21 cellular contexts compared by ENCODE assay signal in the genomic region with DNA sequence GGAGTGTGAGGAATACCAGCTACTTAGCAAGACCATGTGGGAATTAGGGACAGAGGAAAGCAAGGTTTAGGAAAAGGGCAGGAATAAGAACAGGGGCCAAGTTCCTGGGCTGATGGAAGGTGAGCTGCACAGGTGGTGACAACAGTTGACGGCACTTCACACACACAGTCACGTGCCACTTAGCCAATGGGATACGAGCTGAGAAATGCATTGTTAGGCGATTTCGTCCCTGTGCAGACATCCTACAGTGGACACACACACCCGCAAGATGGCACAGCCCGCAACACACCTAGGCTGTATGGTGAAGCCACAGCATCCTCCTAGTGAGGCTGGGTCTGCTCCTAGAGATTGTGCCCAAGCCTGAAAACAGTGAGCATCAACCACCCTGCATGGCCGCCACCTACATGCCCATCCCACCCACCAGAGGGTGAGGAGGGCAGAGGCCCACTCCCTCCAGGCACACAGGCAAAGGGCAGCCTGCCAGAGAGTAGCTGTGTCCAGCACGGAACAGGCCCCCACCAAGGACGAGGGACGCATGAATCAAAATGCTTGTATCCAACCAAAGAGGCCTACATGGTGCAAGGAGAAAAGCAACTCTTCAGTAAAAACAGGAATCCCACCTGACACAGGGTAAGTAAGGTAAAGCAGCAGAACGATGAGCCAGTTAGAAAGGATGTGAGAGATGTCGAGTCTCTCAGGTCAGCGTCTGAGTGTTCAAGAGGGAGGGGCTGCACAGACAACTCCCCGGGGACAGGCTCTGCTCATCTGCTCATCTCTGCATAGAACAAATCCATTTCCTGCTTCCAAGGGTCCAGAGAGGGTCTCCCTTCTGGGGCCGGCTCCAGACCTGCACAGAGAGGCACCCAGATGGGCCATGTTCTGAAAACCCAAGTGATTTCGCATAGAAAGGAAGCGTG. TPM values are rescaled to one million over a fixed set of nuclear protein-coding genes. Genes with fewer than 3 reads are reported as not detected.
A peak's percentile ranks its signal among the peaks of the same experiment; 100 is the strongest.
DNase-seq lines count a peak whose midpoint lies in the region; ATAC-seq, FAIRE-seq and TF ChIP-seq lines count a peak whose summit lies in the region.
"Had no signal": no experiment of that assay in that cellular context is flagged by ENCODE, and none has a peak within 500 bp of the region (broad histone marks: within the 10 kb centered on the region; RNA-seq: fewer than 3 reads in every experiment).

No MANE protein-coding gene starts in this region.

- no peaks in the 10 kb centered on the region for H3K36me3 Mint-ChIP-seq in natural killer cell
- H3K36me3 Mint-ChIP-seq in natural killer cell treated with Interleukin-12 subunit alpha and Interleukin-12 subunit beta and Interleukin-15 and Interleukin-18, amount 100 ng/mL, for 72 hours, result no peaks in the 10 kb centered on the region
- peaks cover 21% of the 10 kb centered on the region for H3K36me3 Mint-ChIP-seq in neural progenitor cell
- H3K36me3 Mint-ChIP-seq: memory B cell had no signal

- H3K79me2 ChIP-seq in neural progenitor cell (ENCODE audit: low read depth), result peaks cover 86% of the 10 kb centered on the region

- H3K4me2 ChIP-seq in neural progenitor cell, result no peak overlapping the region

- DNase-seq in natural killer cell (no peak), bronchial epithelial cell (ENCODE audit: low read depth) (no peak), neural progenitor cell (ENCODE audit: low spot score) (no peak), AG08396 (ENCODE audit: low spot score) (no peak), superior temporal gyrus (ENCODE audit: extremely low spot score) (no peak)
- no peak for DNase-seq in natural killer cell treated with Interleukin-12 subunit alpha and Interleukin-12 subunit beta and Interleukin-15 and Interleukin-18, amount 100 ng/mL, for 72 hours (ENCODE audit: low spot score)
- DNase-seq: activated CD4-positive, alpha-beta T cell treated with anti-CD3 and anti-CD28 coated beads, Interleukin-2, amount 50 U/mL, for 4 hours; Calu3; effector CD8-positive, alpha-beta T cell; GDM1; GOT3; KBM-7; T-cell had no signal

- H3K4me3 Mint-ChIP-seq in natural killer cell, result no peak overlapping the region
- H3K4me3 Mint-ChIP-seq in natural killer cell treated with Interleukin-12 subunit alpha and Interleukin-12 subunit beta and Interleukin-15 and Interleukin-18, amount 100 ng/mL, for 72 hours, result no peak overlapping the region
- no peak overlapping the region for H3K4me3 Mint-ChIP-seq in neural progenitor cell
- H3K4me3 Mint-ChIP-seq: activated T-helper 1 cell treated with anti-CD3 and anti-CD28 coated beads, Interleukin-12 subunit alpha, Interleukin-12 subunit beta, Interleukin-2, Interleukin-4 antibody, amounts not matched to agents 30 ng/mL and 10 ng/mL and 1 ng/mL, durations not matched to agents 14 hours and 24 hours and 36 hours; central memory CD8-positive, alpha-beta T cell; memory B cell; T-cell had no signal

- H3K4me3 ChIP-seq in bronchial epithelial cell (ENCODE audit: low read depth, low read length) (no peak overlapping the region), neutrophil (ENCODE audit: low read depth in 1 of 2, low read length in 1 of 2) (no peak overlapping the region), neural progenitor cell (no peak overlapping the region)
- H3K4me3 ChIP-seq: adrenal gland had no signal

- H3K27ac Mint-ChIP-seq in natural killer cell, result peak overlapping the region; percentile 81 to 92
- H3K27ac Mint-ChIP-seq in natural killer cell treated with Interleukin-12 subunit alpha and Interleukin-12 subunit beta and Interleukin-15 and Interleukin-18, amount 100 ng/mL, for 72 hours, result no peak overlapping the region
- H3K27ac Mint-ChIP-seq in neural progenitor cell, result no peak overlapping the region
- H3K27ac Mint-ChIP-seq: activated T-helper 1 cell treated with anti-CD3 and anti-CD28 coated beads, Interleukin-12 subunit alpha, Interleukin-12 subunit beta, Interleukin-2, Interleukin-4 antibody, amounts not matched to agents 30 ng/mL and 10 ng/mL and 1 ng/mL, durations not matched to agents 14 hours and 24 hours and 36 hours; memory B cell; T-cell had no signal

- peaks cover 13% of the 10 kb centered on the region for H3K36me3 ChIP-seq in bronchial epithelial cell (ENCODE audit: control insufficient read depth, insufficient read depth, low read length)
- peaks cover 51% of the 10 kb centered on the region for H3K36me3 ChIP-seq in neutrophil
- H3K36me3 ChIP-seq in neural progenitor cell, result peaks cover 8% of the 10 kb centered on the region

- peaks cover 94% of the 10 kb centered on the region for H4K20me1 ChIP-seq in neural progenitor cell (ENCODE audit: low read depth)

- no peak overlapping the region for H3K9ac ChIP-seq in neural progenitor cell

- intact Hi-C loops in natural killer cell (cut with micrococcal nuclease), result no loop called here

- H3K9me3 ChIP-seq in neutrophil (no peaks in the 10 kb centered on the region), neural progenitor cell (ENCODE audit: low read depth) (no peaks in the 10 kb centered on the region)
- H3K9me3 ChIP-seq: adrenal gland had no signal

- H3K27me3 Mint-ChIP-seq in natural killer cell (ENCODE audit: low read depth in 2 of 2), result no peaks in the 10 kb centered on the region
- no peaks in the 10 kb centered on the region for H3K27me3 Mint-ChIP-seq in natural killer cell treated with Interleukin-12 subunit alpha and Interleukin-12 subunit beta and Interleukin-15 and Interleukin-18, amount 100 ng/mL, for 72 hours
- peaks cover 2% of the 10 kb centered on the region for H3K27me3 Mint-ChIP-seq in neural progenitor cell (ENCODE audit: insufficient read depth, low read depth)
- H3K27me3 Mint-ChIP-seq: T-cell had no signal

- H3K27me3 ChIP-seq in bronchial epithelial cell (ENCODE audit: control insufficient read depth, insufficient read depth, low read length), result no peaks in the 10 kb centered on the region
- no peaks in the 10 kb centered on the region for H3K27me3 ChIP-seq in neutrophil
- no peaks in the 10 kb centered on the region for H3K27me3 ChIP-seq in neural progenitor cell
- H3K27me3 ChIP-seq: adrenal gland had no signal

- H3F3A ChIP-seq in neural progenitor cell (ENCODE audit: low read depth), result peaks cover 2% of the 10 kb centered on the region

- H3K9me3 Mint-ChIP-seq in natural killer cell, result no peaks in the 10 kb centered on the region
- no peaks in the 10 kb centered on the region for H3K9me3 Mint-ChIP-seq in natural killer cell treated with Interleukin-12 subunit alpha and Interleukin-12 subunit beta and Interleukin-15 and Interleukin-18, amount 100 ng/mL, for 72 hours
- no peaks in the 10 kb centered on the region for H3K9me3 Mint-ChIP-seq in neural progenitor cell
- H3K9me3 Mint-ChIP-seq: activated T-helper 1 cell treated with anti-CD3 and anti-CD28 coated beads, Interleukin-12 subunit alpha, Interleukin-12 subunit beta, Interleukin-2, Interleukin-4 antibody, amounts not matched to agents 30 ng/mL and 10 ng/mL and 1 ng/mL, durations not matched to agents 14 hours and 24 hours and 36 hours; central memory CD8-positive, alpha-beta T cell; memory B cell; T-cell had no signal

- H3K4me1 Mint-ChIP-seq in natural killer cell (peaks cover 58 to 60% of the 10 kb centered on the region in 2 donors), neural progenitor cell (peaks cover 47% of the 10 kb centered on the region)
- H3K4me1 Mint-ChIP-seq in natural killer cell treated with Interleukin-12 subunit alpha and Interleukin-12 subunit beta and Interleukin-15 and Interleukin-18, amount 100 ng/mL, for 72 hours (ENCODE audit: low read depth in 2 of 2), result peaks cover 13 to 34% of the 10 kb centered on the region in 2 donors
- H3K4me1 Mint-ChIP-seq: central memory CD8-positive, alpha-beta T cell had no signal

- peak; percentile 88 for FAIRE-seq in bronchial epithelial cell (lab: Jason Lieb, UNC)
- FAIRE-seq: GM12892, keratinocyte had no signal

- no peak overlapping the region for H2AFZ ChIP-seq in neural progenitor cell (replicated peaks)

- H3K27ac ChIP-seq in neutrophil (peak overlapping the region; percentile 95), neural progenitor cell (no peak overlapping the region)

- H3K4me1 ChIP-seq in neutrophil (ENCODE audit: control insufficient read depth in 1 of 2, insufficient read depth in 1 of 2, low read depth in 1 of 2, low read length in 1 of 2) (peaks cover 51 to 56% of the 10 kb centered on the region in 2 experiments), neural progenitor cell (peaks cover 24% of the 10 kb centered on the region)

- no peak for TF ChIP-seq CTCF in natural killer cell (IDR thresholded peaks at IDR 0.05)
- no peak for TF ChIP-seq CTCF in bronchial epithelial cell (IDR thresholded peaks at IDR 0.05; ENCODE audit: insufficient read depth, low read length, severe bottlenecking)
- no peak for TF ChIP-seq CTCF in neutrophil (IDR thresholded peaks at IDR 0.05)
- TF ChIP-seq CTCF in neural progenitor cell (IDR thresholded peaks at IDR 0.05), result no peak

- no peak for ATAC-seq in natural killer cell
- ATAC-seq in natural killer cell treated with Interleukin-12 subunit alpha and Interleukin-12 subunit beta and Interleukin-15 and Interleukin-18, amount 100 ng/mL, for 72 hours, result no peak
- ATAC-seq in GM19328 (IDR thresholded peaks at IDR 0.05; ENCODE audit: unreplicated experiment), result no peak
- ATAC-seq: T-cell had no signal

RNA-seq across cellular contexts. Expression of a gene that starts 51.3 kb away (rescaled TPM):
- total RNA-seq in natural killer cell, result 10 to 100 TPM; 49.1 to 60.0 (median 52.4) TPM
- 10 to 100 TPM; 10.8 to 21.1 TPM for total RNA-seq in natural killer cell treated with Interleukin-12 subunit alpha and Interleukin-12 subunit beta and Interleukin-15 and Interleukin-18, amount 100 ng/mL, for 72 hours
- total RNA-seq in bronchial epithelial cell, result 16.6 and 20.9 TPM in 2 replicates
- 45.5 and 83.3 TPM in 2 replicates for total RNA-seq in neural progenitor cell (ENCODE audit: low replicate concordance)

Comparison
In these comparisons a context has a peak if more than half of its experiments do, and no peak if none do; other contexts are left out.
1. H3K27ac Mint-ChIP-seq: peak in natural killer cell (2 of 2); none in natural killer cell treated with Interleukin-12 subunit alpha and Interleukin-12 subunit beta and Interleukin-15 and Interleukin-18, amount 100 ng/mL, for 72 hours (0 of 2) and neural progenitor cell (single experiment).